ENCODE assay signal across 18 cellular contexts in the genomic region with DNA sequence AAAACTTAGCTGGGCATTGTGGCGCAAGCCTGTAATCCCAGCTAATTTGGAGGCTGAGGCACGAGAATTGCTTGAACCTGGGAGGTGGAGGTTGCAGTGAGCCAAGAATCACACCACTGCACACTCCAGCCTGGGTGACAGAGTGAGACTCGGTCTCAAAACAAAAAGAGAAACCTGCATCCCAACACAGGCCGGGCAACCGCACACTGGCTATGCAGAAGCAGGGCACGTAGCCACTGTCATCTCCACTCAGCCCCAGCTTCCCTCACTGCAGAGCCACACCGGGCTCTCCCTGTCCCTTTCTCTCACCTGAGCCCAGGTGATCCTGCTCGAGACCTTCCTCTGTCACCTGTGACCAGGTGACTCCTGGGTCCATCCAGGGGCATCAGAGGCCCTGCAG. TPM values are rescaled to one million over a fixed set of nuclear protein-coding genes. Genes with fewer than 3 reads are reported as not detected.
A peak's percentile ranks its signal among the peaks of the same experiment; 100 is the strongest.
DNase-seq lines count a peak whose midpoint lies in the region; ATAC-seq, FAIRE-seq and TF ChIP-seq lines count a peak whose summit lies in the region.
"Had no signal": no experiment of that assay in that cellular context is flagged by ENCODE, and none has a peak within 500 bp of the region (broad histone marks: within the 10 kb centered on the region; RNA-seq: fewer than 3 reads in every experiment).

No MANE protein-coding gene starts in this region.

- H3K4me1 ChIP-seq in GM23338 (ENCODE audit: insufficient read depth) (no peaks in the 10 kb centered on the region), skeletal muscle tissue (ENCODE audit: control insufficient read depth in 3 of 3, insufficient read depth in 3 of 3, low read length in 3 of 3) (peaks cover 78 to 90% (median 80%) of the 10 kb centered on the region in 3 donors)

- H3K27ac ChIP-seq in GM23338 (ENCODE audit: low read depth) = no peak overlapping the region
- peak overlapping the region; percentile 76 for H3K27ac ChIP-seq in caudate nucleus (ENCODE audit: low read depth, low read length)
- peak overlapping the region; percentile 80 for H3K27ac ChIP-seq in skeletal muscle tissue (ENCODE audit: low read depth, low read length)
- H3K27ac ChIP-seq: PC-9 had no signal

- H3K27ac Mint-ChIP-seq in activated T-cell treated with anti-CD3 and anti-CD28 coated beads, Interleukin-2, amount 50 U/mL, for 24 hours = peak overlapping the region; percentile 37
- 0 out of 2 replicates have a peak overlapping the region, but pooled peaks have one; percentile 62 for H3K27ac Mint-ChIP-seq in GM23338
- H3K27ac Mint-ChIP-seq in stimulated activated naive CD8-positive, alpha-beta T cell treated with anti-CD3 and anti-CD28 coated beads, Interleukin-15, amount 100 ng/mL, for 72 hours = no peak overlapping the region
- H3K27ac Mint-ChIP-seq: HFFc6 had no signal

- DNase-seq in activated T-cell treated with anti-CD3 and anti-CD28 coated beads, Interleukin-2, amount 50 U/mL, for 24 hours = no peak
- DNase-seq in activated T-cell treated with anti-CD3 and anti-CD28 coated beads, Interleukin-2, amount 50 U/mL, for 1 hour = no peak
- DNase-seq in GM23338 (ENCODE audit: low spot score) (no peak), caudate nucleus (lab: John Stamatoyannopoulos, UW) (no peak), H54 (ENCODE audit: insufficient read length, low spot score) (no peak)
- DNase-seq in stimulated activated naive CD8-positive, alpha-beta T cell treated with anti-CD3 and anti-CD28 coated beads, Interleukin-15, amount 100 ng/mL, for 72 hours = no peak
- DNase-seq: COR-L47, HFFc6, KG1, NCI-H1048, NCI-H146, NCI-H2081 treated with DMSO at 0.1 percent for 48 hours, NCI-H510A, NCI-H774, PC-9 had no signal

- H3F3A ChIP-seq in GM23338 (replicated peaks; ENCODE audit: low read depth) = 0 out of 2 replicates have a peak, but pooled peaks cover 3% of the 10 kb centered on the region

- H3K9me3 ChIP-seq in skeletal muscle tissue (ENCODE audit: control insufficient read depth in 3 of 3, low read length in 3 of 3) = no peaks in the 10 kb centered on the region

- no peak for TF ChIP-seq CTCF in GM23338 (conservative IDR thresholded peaks at IDR 0.05; ENCODE audit: low read depth in 2 of 2)

- H3K9me3 Mint-ChIP-seq in activated T-cell treated with anti-CD3 and anti-CD28 coated beads, Interleukin-2, amount 50 U/mL, for 24 hours = no peaks in the 10 kb centered on the region
- H3K9me3 Mint-ChIP-seq in GM23338 = no peaks in the 10 kb centered on the region
- no peaks in the 10 kb centered on the region for H3K9me3 Mint-ChIP-seq in stimulated activated naive CD8-positive, alpha-beta T cell treated with anti-CD3 and anti-CD28 coated beads, Interleukin-15, amount 100 ng/mL, for 72 hours
- H3K9me3 Mint-ChIP-seq: HFFc6 had no signal

- no peak for FAIRE-seq in H54 (lab: Jason Lieb, UNC)
- FAIRE-seq: GM12892 had no signal

- H3K9me2 ChIP-seq in GM23338 (ENCODE audit: insufficient read depth) = no peaks in the 10 kb centered on the region

- H3K4me3 ChIP-seq in GM23338 (no peak overlapping the region), skeletal muscle tissue (ENCODE audit: low read length in 3 of 3) (no peak overlapping the region)
- H3K4me3 ChIP-seq: PC-9 had no signal

- no peak overlapping the region for H3K4me2 ChIP-seq in GM23338
- H3K4me2 ChIP-seq: PC-9 had no signal

- TF ChIP-seq POLR2A in H54 (IDR thresholded peaks at IDR 0.05; ENCODE audit: low read depth, low read length) = no peak

- H3K27me3 ChIP-seq in GM23338 (ENCODE audit: insufficient read depth) (no peaks in the 10 kb centered on the region), skeletal muscle tissue (ENCODE audit: control insufficient read depth in 3 of 3, insufficient read depth in 3 of 3, low read length in 3 of 3) (no peaks in the 10 kb centered on the region)

- H3K4me1 Mint-ChIP-seq in activated T-cell treated with anti-CD3 and anti-CD28 coated beads, Interleukin-2, amount 50 U/mL, for 24 hours (ENCODE audit: low read depth) = peaks cover 72% of the 10 kb centered on the region
- H3K4me1 Mint-ChIP-seq in GM23338 = peaks cover 6% of the 10 kb centered on the region; the same call in 2 of the 3 replicates
- H3K4me1 Mint-ChIP-seq in stimulated activated naive CD8-positive, alpha-beta T cell treated with anti-CD3 and anti-CD28 coated beads, Interleukin-15, amount 100 ng/mL, for 72 hours = peaks cover 73% of the 10 kb centered on the region

- H3K36me3 ChIP-seq in GM23338 (ENCODE audit: insufficient read depth) = no peaks in the 10 kb centered on the region
- no peaks in the 10 kb centered on the region for H3K36me3 ChIP-seq in skeletal muscle tissue (ENCODE audit: control insufficient read depth in 3 of 3, insufficient read depth in 3 of 3, low read length in 3 of 3)

- no peak for ATAC-seq in GM23338
- ATAC-seq in stimulated activated naive CD8-positive, alpha-beta T cell treated with anti-CD3 and anti-CD28 coated beads, Interleukin-15, amount 100 ng/mL, for 72 hours = no peak
- no peak for ATAC-seq in GM18498 (IDR thresholded peaks at IDR 0.05; ENCODE audit: unreplicated experiment)

- peaks cover 3% of the 10 kb centered on the region for H3K36me3 Mint-ChIP-seq in activated T-cell treated with anti-CD3 and anti-CD28 coated beads, Interleukin-2, amount 50 U/mL, for 24 hours (ENCODE audit: low read depth)
- H3K36me3 Mint-ChIP-seq in GM23338 (ENCODE audit: low read depth) = no peaks in the 10 kb centered on the region

- H3K79me2 ChIP-seq in GM23338 (replicated peaks; ENCODE audit: insufficient read depth) = peaks cover 84% of the 10 kb centered on the region

- no peak overlapping the region for H3K4me3 Mint-ChIP-seq in activated T-cell treated with anti-CD3 and anti-CD28 coated beads, Interleukin-2, amount 50 U/mL, for 24 hours
- no peak overlapping the region for H3K4me3 Mint-ChIP-seq in GM23338
- H3K4me3 Mint-ChIP-seq in stimulated activated naive CD8-positive, alpha-beta T cell treated with anti-CD3 and anti-CD28 coated beads, Interleukin-15, amount 100 ng/mL, for 72 hours = no peak overlapping the region
- H3K4me3 Mint-ChIP-seq: HFFc6 had no signal

- H3K9ac ChIP-seq in skeletal muscle tissue (ENCODE audit: low read depth in 1 of 3, low read length in 3 of 3) = peak overlapping the region; percentile 33 to 55 (median 50)

- H2AFZ ChIP-seq in GM23338 = no peak overlapping the region
- H2AFZ ChIP-seq: PC-9 had no signal

- peaks cover 15% of the 10 kb centered on the region for H4K20me1 ChIP-seq in GM23338 (replicated peaks; ENCODE audit: insufficient read depth)

- H3K27me3 Mint-ChIP-seq in activated T-cell treated with anti-CD3 and anti-CD28 coated beads, Interleukin-2, amount 50 U/mL, for 24 hours = no peaks in the 10 kb centered on the region
- peaks cover 7% of the 10 kb centered on the region for H3K27me3 Mint-ChIP-seq in GM23338 (ENCODE audit: insufficient read depth, low read depth, poor library complexity)
- no peaks in the 10 kb centered on the region for H3K27me3 Mint-ChIP-seq in stimulated activated naive CD8-positive, alpha-beta T cell treated with anti-CD3 and anti-CD28 coated beads, Interleukin-15, amount 100 ng/mL, for 72 hours

TF ChIP-seq in GM23338, 12 proteins besides CTCF, POLR2A, EP300 and RAD21:
- TF ChIP-seq EZH2phosphoT487 (IDR thresholded peaks at IDR 0.05; ENCODE audit: unreplicated experiment) = no peak
- TF ChIP-seq JUNB (IDR thresholded peaks at IDR 0.05; ENCODE audit: unreplicated experiment) = no peak
- TF ChIP-seq ZNF114 (CRISPR knock-in tag; IDR thresholded peaks at IDR 0.05) = no peak
- TF ChIP-seq, protein P1, sequence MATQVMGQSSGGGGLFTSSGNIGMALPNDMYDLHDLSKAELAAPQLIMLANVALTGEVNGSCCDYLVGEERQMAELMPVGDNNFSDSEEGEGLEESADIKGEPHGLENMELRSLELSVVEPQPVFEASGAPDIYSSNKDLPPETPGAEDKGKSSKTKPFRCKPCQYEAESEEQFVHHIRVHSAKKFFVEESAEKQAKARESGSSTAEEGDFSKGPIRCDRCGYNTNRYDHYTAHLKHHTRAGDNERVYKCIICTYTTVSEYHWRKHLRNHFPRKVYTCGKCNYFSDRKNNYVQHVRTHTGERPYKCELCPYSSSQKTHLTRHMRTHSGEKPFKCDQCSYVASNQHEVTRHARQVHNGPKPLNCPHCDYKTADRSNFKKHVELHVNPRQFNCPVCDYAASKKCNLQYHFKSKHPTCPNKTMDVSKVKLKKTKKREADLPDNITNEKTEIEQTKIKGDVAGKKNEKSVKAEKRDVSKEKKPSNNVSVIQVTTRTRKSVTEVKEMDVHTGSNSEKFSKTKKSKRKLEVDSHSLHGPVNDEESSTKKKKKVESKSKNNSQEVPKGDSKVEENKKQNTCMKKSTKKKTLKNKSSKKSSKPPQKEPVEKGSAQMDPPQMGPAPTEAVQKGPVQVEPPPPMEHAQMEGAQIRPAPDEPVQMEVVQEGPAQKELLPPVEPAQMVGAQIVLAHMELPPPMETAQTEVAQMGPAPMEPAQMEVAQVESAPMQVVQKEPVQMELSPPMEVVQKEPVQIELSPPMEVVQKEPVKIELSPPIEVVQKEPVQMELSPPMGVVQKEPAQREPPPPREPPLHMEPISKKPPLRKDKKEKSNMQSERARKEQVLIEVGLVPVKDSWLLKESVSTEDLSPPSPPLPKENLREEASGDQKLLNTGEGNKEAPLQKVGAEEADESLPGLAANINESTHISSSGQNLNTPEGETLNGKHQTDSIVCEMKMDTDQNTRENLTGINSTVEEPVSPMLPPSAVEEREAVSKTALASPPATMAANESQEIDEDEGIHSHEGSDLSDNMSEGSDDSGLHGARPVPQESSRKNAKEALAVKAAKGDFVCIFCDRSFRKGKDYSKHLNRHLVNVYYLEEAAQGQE (IDR thresholded peaks at IDR 0.05; ENCODE audit: unreplicated experiment) = no peak
- no peak for TF ChIP-seq CREB1 (CRISPR knock-in tag; IDR thresholded peaks at IDR 0.05; ENCODE audit: low read depth)
- TF ChIP-seq, protein P2, sequence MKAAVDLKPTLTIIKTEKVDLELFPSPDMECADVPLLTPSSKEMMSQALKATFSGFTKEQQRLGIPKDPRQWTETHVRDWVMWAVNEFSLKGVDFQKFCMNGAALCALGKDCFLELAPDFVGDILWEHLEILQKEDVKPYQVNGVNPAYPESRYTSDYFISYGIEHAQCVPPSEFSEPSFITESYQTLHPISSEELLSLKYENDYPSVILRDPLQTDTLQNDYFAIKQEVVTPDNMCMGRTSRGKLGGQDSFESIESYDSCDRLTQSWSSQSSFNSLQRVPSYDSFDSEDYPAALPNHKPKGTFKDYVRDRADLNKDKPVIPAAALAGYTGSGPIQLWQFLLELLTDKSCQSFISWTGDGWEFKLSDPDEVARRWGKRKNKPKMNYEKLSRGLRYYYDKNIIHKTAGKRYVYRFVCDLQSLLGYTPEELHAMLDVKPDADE (IDR thresholded peaks at IDR 0.05) = no peak
TF ChIP-seq in GM23338: peak in this region for 0.

RNA-seq across cellular contexts. Expression of a gene that starts 11.7 kb away (rescaled TPM):
- 16.2 and 20.1 TPM in 2 replicates for total RNA-seq in GM23338 (2014; rRNA removed; shearing (Covaris generic))
- 9.1 and 11.3 TPM in 2 replicates for polyA plus RNA-seq in GM23338 (2016; fragmentation: Nextera tagmentation; extraction: Ambion mirVana)
- 24.5 TPM for total RNA-seq in skeletal muscle tissue

RNA-seq across cellular contexts. Expression of a gene that starts 33.2 kb away (rescaled TPM):
- 291 and 367 TPM in 2 replicates for total RNA-seq in GM23338 (2014; rRNA removed; shearing (Covaris generic))
- 158 and 164 TPM in 2 replicates for polyA plus RNA-seq in GM23338 (2016; fragmentation: Nextera tagmentation; extraction: Ambion mirVana)
- total RNA-seq in skeletal muscle tissue = 116 TPM

RNA-seq across cellular contexts. Expression of a gene that starts 47.5 kb away (rescaled TPM):
- 162 and 164 TPM in 2 replicates for total RNA-seq in GM23338 (2014; rRNA removed; shearing (Covaris generic))
- 108 and 111 TPM in 2 replicates for polyA plus RNA-seq in GM23338 (2016; fragmentation: Nextera tagmentation; extraction: Ambion mirVana)
- 36.0 TPM for total RNA-seq in skeletal muscle tissue

Comparison
In these comparisons a context has a peak if more than half of its experiments do, and no peak if none do; other contexts are left out.
1. H3K27ac Mint-ChIP-seq: peak in activated T-cell treated with anti-CD3 and anti-CD28 coated beads, Interleukin-2, amount 50 U/mL, for 24 hours (single experiment) and GM23338 (single experiment); none in stimulated activated naive CD8-positive, alpha-beta T cell treated with anti-CD3 and anti-CD28 coated beads, Interleukin-15, amount 100 ng/mL, for 72 hours (0 of 2).